11 cellular contexts compared by ENCODE assay signal in genomic region chr20:3313681-3314080, GRCh38.
DNase-seq lines count a peak whose midpoint lies in the region; ATAC-seq and TF ChIP-seq lines count a peak whose summit lies in the region.
"Had no signal": no experiment of that assay in that cellular context is flagged by ENCODE, and none has a peak within 500 bp of the region (broad histone marks: within the 10 kb centered on the region; RNA-seq: fewer than 3 reads in every experiment).

No MANE protein-coding gene starts in this region.

- H3K4me3 ChIP-seq in lower lobe of right lung (no peak overlapping the region), vagina (no peak overlapping the region), ovary (no peak overlapping the region)

- peak overlapping the region; percentile 93 for H3K27ac Mint-ChIP-seq in chondrocyte (ENCODE audit: unreplicated experiment)
- H3K27ac Mint-ChIP-seq: activated T-cell treated with anti-CD3 and anti-CD28 coated beads, Interleukin-2, amount 50 U/mL, for 72 hours had no signal

- H3K27ac ChIP-seq in lower lobe of right lung (peak overlapping the region; percentile 52), vagina (peak overlapping the region; percentile 21), ovary (no peak overlapping the region)

- peaks cover 62% of the 10 kb centered on the region for H3K4me1 Mint-ChIP-seq in chondrocyte (ENCODE audit: low read depth)

- DNase-seq in SIG-M5 treated with dmso at 0.1 percent for 504 hours (lab: John Stamatoyannopoulos, UW; ENCODE audit: unreplicated experiment) (peak; percentile 19), SIG-M5 (lab: John Stamatoyannopoulos, UW) (no peak), chondrocyte (ENCODE audit: low spot score) (no peak), lower lobe of right lung (no peak), vagina (ENCODE audit: extremely low spot score in 2 of 2) (no peak), T1000 (lab: John Stamatoyannopoulos, UW) (no peak), ovary (no peak)
- DNase-seq: activated T-cell treated with anti-CD3 and anti-CD28 coated beads, Interleukin-2, amount 50 U/mL, for 72 hours; effector memory CD4-positive, alpha-beta T cell; NCI-H748 treated with DMSO at 0.1 percent for 48 hours had no signal

- no peaks in the 10 kb centered on the region for H3K9me3 ChIP-seq in lower lobe of right lung
- H3K9me3 ChIP-seq in vagina = no peaks in the 10 kb centered on the region
- no peaks in the 10 kb centered on the region for H3K9me3 ChIP-seq in ovary

- no peaks in the 10 kb centered on the region for H3K27me3 Mint-ChIP-seq in chondrocyte (ENCODE audit: low read depth)

- H3K9me3 Mint-ChIP-seq in chondrocyte (ENCODE audit: low read depth) = no peaks in the 10 kb centered on the region
- H3K9me3 Mint-ChIP-seq: activated T-cell treated with anti-CD3 and anti-CD28 coated beads, Interleukin-2, amount 50 U/mL, for 72 hours had no signal

- H3K4me1 ChIP-seq in lower lobe of right lung (peaks cover 11% of the 10 kb centered on the region), vagina (peaks cover 28% of the 10 kb centered on the region), ovary (ENCODE audit: insufficient read depth) (peaks cover 2% of the 10 kb centered on the region)

- intact Hi-C loops in lower lobe of right lung (cut with DNase I) = no loop called here
- intact Hi-C loops in vagina (cut with DNase I) = no loop called here
- intact Hi-C loops in ovary (cut with DNase I) = loop anchor here in 1 of 4 donors (10.0 kb wide), 1 partner anchor 259 kb away; no protein-coding TSS in a partner anchor

- peaks cover 74% of the 10 kb centered on the region for H3K36me3 ChIP-seq in lower lobe of right lung
- H3K36me3 ChIP-seq in vagina = peaks cover 0 to 38% of the 10 kb centered on the region in 2 donors
- no peaks in the 10 kb centered on the region for H3K36me3 ChIP-seq in ovary

- H3K36me3 Mint-ChIP-seq in chondrocyte (ENCODE audit: low read depth) = peaks cover 22% of the 10 kb centered on the region

- peak; percentile 40 for ATAC-seq in lower lobe of right lung
- no peak for ATAC-seq in GM18868 (IDR thresholded peaks at IDR 0.05; ENCODE audit: unreplicated experiment)
- ATAC-seq: activated T-cell treated with anti-CD3 and anti-CD28 coated beads, Interleukin-2, amount 50 U/mL, for 72 hours had no signal

- TF ChIP-seq CTCF in chondrocyte (IDR thresholded peaks at IDR 0.05) (peak; percentile 34), lower lobe of right lung (IDR thresholded peaks at IDR 0.05) (no peak), vagina (IDR thresholded peaks at IDR 0.05) (no peak), ovary (IDR thresholded peaks at IDR 0.05) (no peak)

- TF ChIP-seq POLR2A in vagina (IDR thresholded peaks at IDR 0.05) (no peak), ovary (IDR thresholded peaks at IDR 0.05) (no peak)

- TF ChIP-seq EP300 in ovary (IDR thresholded peaks at IDR 0.05) = no peak

- WGBS in ovary, 3 donors = 32 to 58% (median 57%) methylated on average over 2 of the region's 2 CpGs

- no peak overlapping the region for H3K4me3 Mint-ChIP-seq in chondrocyte (ENCODE audit: unreplicated experiment)
- H3K4me3 Mint-ChIP-seq: activated T-cell treated with anti-CD3 and anti-CD28 coated beads, Interleukin-2, amount 50 U/mL, for 72 hours had no signal

- H3K27me3 ChIP-seq in lower lobe of right lung (ENCODE audit: low read depth) = no peaks in the 10 kb centered on the region
- H3K27me3 ChIP-seq in vagina = no peaks in the 10 kb centered on the region
- H3K27me3 ChIP-seq in ovary = no peaks in the 10 kb centered on the region

Comparison
In these comparisons a context has a peak if more than half of its experiments do, and no peak if none do; other contexts are left out.
1. H3K27ac ChIP-seq: peak in lower lobe of right lung (single experiment) and vagina (single experiment); none in ovary (0 of 2).